1 cellular context compared by ENCODE assay signal in the genomic region with DNA sequence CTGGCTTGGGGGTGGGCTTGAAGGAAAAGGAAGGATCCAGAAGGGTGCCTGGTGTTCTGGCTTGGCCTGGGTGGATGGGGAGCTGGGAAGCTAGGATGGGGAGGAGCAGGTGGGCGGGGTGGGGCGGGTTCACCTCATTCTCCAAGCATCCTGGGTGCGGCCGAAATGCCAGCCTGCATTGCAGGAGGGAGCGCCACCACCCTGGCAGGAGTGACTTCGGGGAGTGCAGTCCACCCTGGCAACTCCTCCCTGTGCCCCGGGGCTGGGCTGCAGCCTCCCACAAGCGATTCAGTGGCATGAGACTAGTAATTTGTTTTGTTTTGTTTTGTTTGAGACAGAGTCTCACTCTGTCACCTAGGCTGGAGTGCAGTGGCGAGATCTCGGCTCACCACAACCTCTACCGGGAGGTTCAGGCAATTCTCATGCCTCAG.
TF ChIP-seq lines count a peak whose summit lies in the region.

No MANE protein-coding gene starts in this region.

TF ChIP-seq in SK-N-SH, 30 proteins besides CTCF, POLR2A, EP300 and RAD21 (continued from another document):
- TF ChIP-seq, protein P1, sequence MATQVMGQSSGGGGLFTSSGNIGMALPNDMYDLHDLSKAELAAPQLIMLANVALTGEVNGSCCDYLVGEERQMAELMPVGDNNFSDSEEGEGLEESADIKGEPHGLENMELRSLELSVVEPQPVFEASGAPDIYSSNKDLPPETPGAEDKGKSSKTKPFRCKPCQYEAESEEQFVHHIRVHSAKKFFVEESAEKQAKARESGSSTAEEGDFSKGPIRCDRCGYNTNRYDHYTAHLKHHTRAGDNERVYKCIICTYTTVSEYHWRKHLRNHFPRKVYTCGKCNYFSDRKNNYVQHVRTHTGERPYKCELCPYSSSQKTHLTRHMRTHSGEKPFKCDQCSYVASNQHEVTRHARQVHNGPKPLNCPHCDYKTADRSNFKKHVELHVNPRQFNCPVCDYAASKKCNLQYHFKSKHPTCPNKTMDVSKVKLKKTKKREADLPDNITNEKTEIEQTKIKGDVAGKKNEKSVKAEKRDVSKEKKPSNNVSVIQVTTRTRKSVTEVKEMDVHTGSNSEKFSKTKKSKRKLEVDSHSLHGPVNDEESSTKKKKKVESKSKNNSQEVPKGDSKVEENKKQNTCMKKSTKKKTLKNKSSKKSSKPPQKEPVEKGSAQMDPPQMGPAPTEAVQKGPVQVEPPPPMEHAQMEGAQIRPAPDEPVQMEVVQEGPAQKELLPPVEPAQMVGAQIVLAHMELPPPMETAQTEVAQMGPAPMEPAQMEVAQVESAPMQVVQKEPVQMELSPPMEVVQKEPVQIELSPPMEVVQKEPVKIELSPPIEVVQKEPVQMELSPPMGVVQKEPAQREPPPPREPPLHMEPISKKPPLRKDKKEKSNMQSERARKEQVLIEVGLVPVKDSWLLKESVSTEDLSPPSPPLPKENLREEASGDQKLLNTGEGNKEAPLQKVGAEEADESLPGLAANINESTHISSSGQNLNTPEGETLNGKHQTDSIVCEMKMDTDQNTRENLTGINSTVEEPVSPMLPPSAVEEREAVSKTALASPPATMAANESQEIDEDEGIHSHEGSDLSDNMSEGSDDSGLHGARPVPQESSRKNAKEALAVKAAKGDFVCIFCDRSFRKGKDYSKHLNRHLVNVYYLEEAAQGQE (IDR thresholded peaks at IDR 0.05; ENCODE audit: low read depth, low read length): no peak
- TF ChIP-seq TCF12 (IDR thresholded peaks at IDR 0.05): no peak
- no peak for TF ChIP-seq NFIC (IDR thresholded peaks at IDR 0.05; ENCODE audit: borderline replicate concordance)
